ENCODE assay signal across 21 cellular contexts in genomic region chr12:106125351-106126085, GRCh38. TPM values are rescaled to one million over a fixed set of nuclear protein-coding genes. Genes with fewer than 3 reads are reported as not detected.
A peak's percentile ranks its signal among the peaks of the same experiment; 100 is the strongest.
DNase-seq lines count a peak whose midpoint lies in the region; ATAC-seq and TF ChIP-seq lines count a peak whose summit lies in the region.
"Had no signal": no experiment of that assay in that cellular context is flagged by ENCODE, and none has a peak within 500 bp of the region (broad histone marks: within the 10 kb centered on the region; RNA-seq: fewer than 3 reads in every experiment).

No MANE protein-coding gene starts in this region.

- no peaks in the 10 kb centered on the region for H3K27me3 Mint-ChIP-seq in endodermal cell (ENCODE audit: insufficient read depth)

- intact Hi-C loops in right cardiac atrium (cut with DNase I) (loop anchor here in 1 of 4 donors (10.0 kb wide), 1 partner anchor 161 kb away; no protein-coding TSS in a partner anchor), Right ventricle myocardium superior (cut with DNase I) (loop anchor here (10.0 kb wide), 1 partner anchor 141 kb away; no protein-coding TSS in a partner anchor), psoas muscle (cut with DNase I) (loop anchor here (5.0 to 10.0 kb wide), 3 partner anchors 33 to 201 kb away; no protein-coding TSS in a partner anchor), colonic mucosa (cut with DNase I) (no loop called here)

- peak overlapping the region; percentile 51 for H3K27ac ChIP-seq in right cardiac atrium (ENCODE audit: low read length)
- H3K27ac ChIP-seq in endodermal cell (ENCODE audit: low read depth, low read length): no peak overlapping the region
- H3K27ac ChIP-seq in psoas muscle: peak overlapping the region; percentile 75
- no peak overlapping the region for H3K27ac ChIP-seq in colonic mucosa
- H3K27ac ChIP-seq: neutrophil, Peyer's patch, upper lobe of right lung had no signal

- H3K36me3 ChIP-seq in endodermal cell (ENCODE audit: control insufficient read depth, insufficient read depth, low read length) (peaks cover 64% of the 10 kb centered on the region), psoas muscle (ENCODE audit: insufficient read depth in 1 of 2, low read depth in 1 of 2) (no peaks in the 10 kb centered on the region), colonic mucosa (no peaks in the 10 kb centered on the region)
- H3K36me3 ChIP-seq: neutrophil, Peyer's patch, upper lobe of right lung had no signal

- no peaks in the 10 kb centered on the region for H3K9me3 ChIP-seq in right cardiac atrium (ENCODE audit: control insufficient read depth, low read length)
- H3K9me3 ChIP-seq in endodermal cell (ENCODE audit: control insufficient read depth, low read length): no peaks in the 10 kb centered on the region
- H3K9me3 ChIP-seq in psoas muscle: no peaks in the 10 kb centered on the region
- H3K9me3 ChIP-seq in colonic mucosa: no peaks in the 10 kb centered on the region
- H3K9me3 ChIP-seq: neutrophil, Peyer's patch, upper lobe of right lung had no signal

- TF ChIP-seq CTCF in endodermal cell (conservative IDR thresholded peaks at IDR 0.05) (no peak), psoas muscle (IDR thresholded peaks at IDR 0.05) (no peak), colonic mucosa (IDR thresholded peaks at IDR 0.05) (no peak)

- H3K27ac Mint-ChIP-seq in endodermal cell: no peak overlapping the region
- H3K27ac Mint-ChIP-seq: CD4-positive, alpha-beta memory T cell; IgD-negative memory B cell had no signal

- H3K4me1 Mint-ChIP-seq in endodermal cell: peaks cover 54% of the 10 kb centered on the region
- H3K4me1 Mint-ChIP-seq: CD4-positive, alpha-beta memory T cell; IgD-negative memory B cell had no signal

- no peaks in the 10 kb centered on the region for H3K36me3 Mint-ChIP-seq in endodermal cell (ENCODE audit: low read depth)
- H3K36me3 Mint-ChIP-seq: CD4-positive, alpha-beta memory T cell; IgD-negative memory B cell had no signal

- peaks cover 43% of the 10 kb centered on the region for H3K4me1 ChIP-seq in right cardiac atrium (ENCODE audit: control insufficient read depth, insufficient read depth, low read length)
- H3K4me1 ChIP-seq in endodermal cell (ENCODE audit: control insufficient read depth, insufficient read depth, low read length): peaks cover 31% of the 10 kb centered on the region
- peaks cover 84% of the 10 kb centered on the region for H3K4me1 ChIP-seq in psoas muscle
- H3K4me1 ChIP-seq in colonic mucosa: no peaks in the 10 kb centered on the region

- no peaks in the 10 kb centered on the region for H3K9me3 Mint-ChIP-seq in endodermal cell
- H3K9me3 Mint-ChIP-seq: CD4-positive, alpha-beta memory T cell; IgD-negative memory B cell had no signal

- H3K9ac ChIP-seq in endodermal cell (ENCODE audit: extremely low read depth, low read length, poor library complexity, severe bottlenecking): no peak overlapping the region
- no peak overlapping the region for H3K9ac ChIP-seq in colonic mucosa (ENCODE audit: low read depth in 2 of 2, low read length in 2 of 2)

- no peaks in the 10 kb centered on the region for H3K27me3 ChIP-seq in right cardiac atrium (ENCODE audit: control insufficient read depth, insufficient read depth)
- no peaks in the 10 kb centered on the region for H3K27me3 ChIP-seq in endodermal cell (ENCODE audit: control insufficient read depth, insufficient read depth, low read length, poor library complexity, severe bottlenecking)
- no peaks in the 10 kb centered on the region for H3K27me3 ChIP-seq in psoas muscle (ENCODE audit: insufficient read depth in 3 of 3, low read length in 2 of 3)
- H3K27me3 ChIP-seq in colonic mucosa: no peaks in the 10 kb centered on the region
- H3K27me3 ChIP-seq: Peyer's patch, upper lobe of right lung had no signal

- DNase-seq in right cardiac atrium (no peak), Right ventricle myocardium superior (no peak), endodermal cell (peak; percentile 48), psoas muscle (no peak), NCI-H2227 (lab: John Stamatoyannopoulos, UW; ENCODE audit: unreplicated experiment) (no peak), colonic mucosa (no peak)
- DNase-seq in activated naive CD4-positive, alpha-beta T cell treated with Interleukin-2 at 50 U/mL for 16 hours: no peak
- DNase-seq: activated CD8-positive, alpha-beta memory T cell treated with anti-CD3 and anti-CD28 coated beads for 24 hours; amniotic stem cell; CD4-positive, alpha-beta memory T cell; MV-4-11; NCI-H2081; NCI-H526 treated with DMSO at 0.1 percent for 48 hours; Peyer's patch; stimulated activated CD4-positive, alpha-beta T cell treated with anti-CD3 and anti-CD28 coated beads, Interleukin-4, amount 100 ng/mL, for 24 hours; stimulated activated CD8-positive, alpha-beta memory T cell treated with anti-CD3 and anti-CD28 coated beads, Interleukin-4, amount 100 ng/mL, for 48 hours; T-helper 1 cell; upper lobe of right lung had no signal

- ATAC-seq in right cardiac atrium (no peak), Right ventricle myocardium superior (ENCODE audit: poor library complexity) (no peak), psoas muscle (no peak), GM19397 (IDR thresholded peaks at IDR 0.05; ENCODE audit: unreplicated experiment) (no peak)
- ATAC-seq: upper lobe of right lung had no signal

- H3K4me3 Mint-ChIP-seq in endodermal cell: no peak overlapping the region
- H3K4me3 Mint-ChIP-seq: CD4-positive, alpha-beta memory T cell; IgD-negative memory B cell had no signal

- H3K4me3 ChIP-seq in right cardiac atrium (ENCODE audit: low read length): no peak overlapping the region
- H3K4me3 ChIP-seq in endodermal cell (ENCODE audit: low read length): no peak overlapping the region
- H3K4me3 ChIP-seq in psoas muscle: no peak overlapping the region
- no peak overlapping the region for H3K4me3 ChIP-seq in colonic mucosa
- H3K4me3 ChIP-seq: Peyer's patch, upper lobe of right lung had no signal

- 76% methylated on average over 9 of the region's 9 CpGs for WGBS in right cardiac atrium
- 92 to 97% methylated on average over 6 to 9 of the region's 9 CpGs for WGBS in endodermal cell (ENCODE audit: insufficient coverage in 1 of 2, insufficient read length in 1 of 2), 2 experiments
- WGBS in psoas muscle, 3 donors: 87 to 91% (median 88%) methylated on average over 9 of the region's 9 CpGs

RNA-seq across cellular contexts. Expression of gene NUAK1, which starts 13.2 kb away (rescaled TPM):
- 10 to 100 TPM; 20.1 to 30.2 (median 23.7) TPM for total RNA-seq in right cardiac atrium
- polyA plus RNA-seq in right cardiac atrium: 10.0 TPM
- total RNA-seq in Right ventricle myocardium superior: 33.6 TPM
- total RNA-seq in endodermal cell: 10 to 100 TPM; 14.0 to 16.8 TPM
- polyA plus RNA-seq in endodermal cell (2013, experiment 1 of 2): 29.7 TPM
- 27.3 TPM for polyA plus RNA-seq in endodermal cell (2013, experiment 2 of 2)
- total RNA-seq in psoas muscle: 100 to 1,000 TPM in 1 of 4 donors, 10 to 100 TPM in 3; 19.8 to 102 (median 35.6) TPM
- 10 to 100 TPM in 2 of 3 donors, 1 to 10 TPM in 1; 7.0 to 21.8 (median 10.2) TPM for polyA plus RNA-seq in psoas muscle
- 1 to 10 TPM; 2.2 to 3.7 TPM for total RNA-seq in colonic mucosa
- total RNA-seq: CD4-positive, alpha-beta memory T cell had no signal
- polyA plus RNA-seq: CD4-positive, alpha-beta memory T cell; IgD-negative memory B cell had no signal

Comparison
In these comparisons a context has a peak if more than half of its experiments do, and no peak if none do; other contexts are left out.
1. H3K27ac ChIP-seq: peak in right cardiac atrium (single experiment) and psoas muscle (single experiment); none in endodermal cell (single experiment) and colonic mucosa (single experiment).